32 cellular contexts compared by ENCODE assay signal in genomic region chr12:96322720-96323119, GRCh38.
"Had no signal": no experiment of that assay in that cellular context is flagged by ENCODE, and none has a peak within 500 bp of the region (broad histone marks: within the 10 kb centered on the region; RNA-seq: fewer than 3 reads in every experiment).

No MANE protein-coding gene starts in this region.

- H3K27me3 Mint-ChIP-seq: activated CD4-positive, alpha-beta memory T cell treated with anti-CD3 and anti-CD28 coated beads for 36 hours; activated CD4-positive, alpha-beta T cell treated with anti-CD3 and anti-CD28 coated beads for 36 hours; activated CD4-positive, alpha-beta T cell treated with anti-CD3 and anti-CD28 coated beads, Interleukin-2, amount 10 ng/mL, durations not matched to agents 24 days and 14 days; activated CD8-positive, alpha-beta memory T cell treated with anti-CD3 and anti-CD28 coated beads, Interleukin-2, amount 10 ng/mL, durations not matched to agents 7 days and 5 days; activated naive CD8-positive, alpha-beta T cell; activated T-helper 17 cell treated with anti-CD3 and anti-CD28 coated beads, Interleukin-2, amount 50 U/mL, for 72 hours; effector memory CD8-positive, alpha-beta T cell; T-cell had no signal

- H3K9me3 ChIP-seq: esophagus squamous epithelium had no signal

- H3K4me1 ChIP-seq: esophagus squamous epithelium had no signal

- H3K4me3 Mint-ChIP-seq: activated CD4-positive, alpha-beta memory T cell treated with anti-CD3 and anti-CD28 coated beads for 36 hours; activated CD4-positive, alpha-beta T cell treated with anti-CD3 and anti-CD28 coated beads for 36 hours; activated CD4-positive, alpha-beta T cell treated with anti-CD3 and anti-CD28 coated beads, Interleukin-2, amount 10 ng/mL, durations not matched to agents 24 days and 14 days; activated CD8-positive, alpha-beta memory T cell treated with anti-CD3 and anti-CD28 coated beads, Interleukin-2, amount 10 ng/mL, durations not matched to agents 7 days and 5 days; activated CD8-positive, alpha-beta T cell treated with anti-CD3 and anti-CD28 coated beads, Interleukin-2, amount 10 ng/mL, durations not matched to agents 7 days and 5 days; activated naive CD8-positive, alpha-beta T cell; effector memory CD8-positive, alpha-beta T cell; T-cell; T-helper 1 cell treated with Interleukin-12 subunit alpha and Interleukin-12 subunit beta and Interleukin-4 antibody, amounts not matched to agents 30 μg/mL and 1 μg/mL, for 36 hours; T-helper 2 cell treated with Interferon-gamma antibody and Interleukin-4, amounts not matched to agents 5 μg/mL and 100 μg/mL, for 36 hours had no signal

- H3K27me3 ChIP-seq: brain microvascular endothelial cell, esophagus squamous epithelium, heart left ventricle had no signal

- DNase-seq: activated CD4-positive, alpha-beta memory T cell treated with anti-CD3 and anti-CD28 coated beads for 36 hours; activated CD4-positive, alpha-beta T cell treated with anti-CD3 and anti-CD28 coated beads for 36 hours; activated CD4-positive, alpha-beta T cell treated with anti-CD3 and anti-CD28 coated beads, Interleukin-2, amount 10 ng/mL, durations not matched to agents 24 days and 14 days; activated CD4-positive, CD25-positive, alpha-beta regulatory T cell; activated CD4-positive, CD25-positive, alpha-beta regulatory T cell treated with anti-CD3 and anti-CD28 coated beads, Interleukin-2, amount 50 U/mL, for 72 hours; activated CD8-positive, alpha-beta memory T cell treated with anti-CD3 and anti-CD28 coated beads, Interleukin-2, amount 10 ng/mL, durations not matched to agents 7 days and 5 days; activated CD8-positive, alpha-beta memory T cell treated with anti-CD3 and anti-CD28 coated beads, Interleukin-2, amount 50 U/mL, for 4 hours; activated CD8-positive, alpha-beta T cell treated with anti-CD3 and anti-CD28 coated beads, Interleukin-2, amount 10 ng/mL, durations not matched to agents 7 days and 5 days; activated effector memory CD4-positive, alpha-beta T cell treated with Interleukin-2 at 50 U/mL for 16 hours; activated gamma-delta T cell treated with Interleukin-2 at 50 U/mL for 16 hours; activated naive CD4-positive, alpha-beta T cell treated with anti-CD3 and anti-CD28 coated beads, Interleukin-2, amount 50 U/mL, for 16 hours; activated naive CD4-positive, alpha-beta T cell treated with Interleukin-2 at 50 U/mL for 16 hours; activated T-cell treated with anti-CD3 and anti-CD28 coated beads, Interleukin-2, amount 50 U/mL, for 1 hour; amniotic stem cell; anterior cingulate cortex; brain microvascular endothelial cell; cortex of kidney; dermis blood vessel endothelial cell; effector CD4-positive, alpha-beta T cell; effector memory CD8-positive, alpha-beta T cell; esophagus squamous epithelium; foreskin fibroblast; glutamatergic neuron; heart left ventricle; T-cell; T1000; WERI-Rb-1 had no signal

- H3K27ac Mint-ChIP-seq: activated CD4-positive, alpha-beta memory T cell treated with anti-CD3 and anti-CD28 coated beads for 36 hours; activated CD4-positive, alpha-beta T cell treated with anti-CD3 and anti-CD28 coated beads, Interleukin-2, amount 10 ng/mL, durations not matched to agents 24 days and 14 days; activated CD8-positive, alpha-beta memory T cell treated with anti-CD3 and anti-CD28 coated beads, Interleukin-2, amount 10 ng/mL, durations not matched to agents 7 days and 5 days; activated CD8-positive, alpha-beta T cell treated with anti-CD3 and anti-CD28 coated beads, Interleukin-2, amount 10 ng/mL, durations not matched to agents 7 days and 5 days; activated naive CD8-positive, alpha-beta T cell; T-helper 1 cell treated with Interleukin-12 subunit alpha and Interleukin-12 subunit beta and Interleukin-4 antibody, amounts not matched to agents 30 μg/mL and 1 μg/mL, for 36 hours; T-helper 2 cell treated with Interferon-gamma antibody and Interleukin-4, amounts not matched to agents 5 μg/mL and 100 μg/mL, for 36 hours had no signal

- H3K27ac ChIP-seq: brain microvascular endothelial cell, epithelial cell of prostate, esophagus squamous epithelium, heart left ventricle, WERI-Rb-1 had no signal

- ATAC-seq: activated CD8-positive, alpha-beta T cell treated with anti-CD3 and anti-CD28 coated beads, Interleukin-2, amount 10 ng/mL, durations not matched to agents 7 days and 5 days; effector memory CD8-positive, alpha-beta T cell; heart left ventricle; T-cell had no signal

- H3K4me3 ChIP-seq: esophagus squamous epithelium, heart left ventricle had no signal

- H3K9me3 Mint-ChIP-seq: activated CD4-positive, alpha-beta T cell treated with anti-CD3 and anti-CD28 coated beads, Interleukin-2, amount 10 ng/mL, durations not matched to agents 24 days and 14 days; effector memory CD8-positive, alpha-beta T cell had no signal
